ENCODE assay signal across 2 cellular contexts in the genomic region with DNA sequence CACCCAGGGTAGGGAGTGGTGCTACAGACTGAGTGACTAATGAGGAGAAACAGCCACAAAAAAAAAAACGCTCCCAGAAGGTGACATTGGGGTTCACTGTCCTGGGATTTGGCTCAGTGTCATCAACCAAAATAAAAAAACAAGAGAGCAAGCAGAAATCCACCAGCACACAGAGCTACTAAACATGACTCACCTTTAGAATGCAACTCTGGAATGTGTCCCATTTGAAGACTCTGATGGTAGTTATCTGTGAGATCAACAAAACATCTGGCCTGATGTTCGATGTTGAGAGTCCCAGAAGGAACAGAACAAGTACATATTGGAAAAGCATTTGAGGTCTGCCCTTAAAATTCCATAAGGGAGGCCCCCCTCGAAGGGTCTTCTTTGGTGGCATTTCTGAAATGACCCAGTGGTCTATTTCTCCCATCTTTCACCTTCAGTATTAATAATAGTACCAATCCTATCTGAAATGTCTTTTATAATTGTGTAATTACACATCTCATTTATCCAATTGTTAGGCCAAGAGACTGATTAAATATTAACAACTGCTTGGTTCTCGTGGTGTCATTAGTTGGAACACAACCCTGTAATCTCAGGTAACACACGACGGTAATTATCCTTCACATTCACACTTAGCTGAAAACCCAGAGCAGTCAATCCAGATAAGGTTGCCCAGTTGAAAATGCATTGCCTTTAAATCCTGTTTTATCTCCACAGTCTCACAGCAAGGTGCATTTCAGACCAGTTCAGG.
TF ChIP-seq lines count a peak whose summit lies in the region.

No MANE protein-coding gene starts in this region.

TF ChIP-seq in IMR-90, 13 proteins besides CTCF, POLR2A, EP300 and RAD21:
- TF ChIP-seq, protein P1, sequence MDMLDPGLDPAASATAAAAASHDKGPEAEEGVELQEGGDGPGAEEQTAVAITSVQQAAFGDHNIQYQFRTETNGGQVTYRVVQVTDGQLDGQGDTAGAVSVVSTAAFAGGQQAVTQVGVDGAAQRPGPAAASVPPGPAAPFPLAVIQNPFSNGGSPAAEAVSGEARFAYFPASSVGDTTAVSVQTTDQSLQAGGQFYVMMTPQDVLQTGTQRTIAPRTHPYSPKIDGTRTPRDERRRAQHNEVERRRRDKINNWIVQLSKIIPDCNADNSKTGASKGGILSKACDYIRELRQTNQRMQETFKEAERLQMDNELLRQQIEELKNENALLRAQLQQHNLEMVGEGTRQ (IDR thresholded peaks at IDR 0.05; ENCODE audit: low read depth, low read length) = no peak
- peak; percentile 24; the same call in 1 of the 2 replicates for TF ChIP-seq FOS (IDR thresholded peaks at IDR 0.05; ENCODE audit: low read depth, low read length)

TF ChIP-seq in K562, 482 proteins besides CTCF, POLR2A, EP300 and RAD21:
- TF ChIP-seq ZBED1 (IDR thresholded peaks at IDR 0.05) (no peak), MAFF (IDR thresholded peaks at IDR 0.05; ENCODE audit: low read length) (no peak), FOSL1 (tag; conservative IDR thresholded peaks at IDR 0.05) (peak; percentile 31; the same call in 1 of the 2 replicates)
- TF ChIP-seq, protein P2, sequence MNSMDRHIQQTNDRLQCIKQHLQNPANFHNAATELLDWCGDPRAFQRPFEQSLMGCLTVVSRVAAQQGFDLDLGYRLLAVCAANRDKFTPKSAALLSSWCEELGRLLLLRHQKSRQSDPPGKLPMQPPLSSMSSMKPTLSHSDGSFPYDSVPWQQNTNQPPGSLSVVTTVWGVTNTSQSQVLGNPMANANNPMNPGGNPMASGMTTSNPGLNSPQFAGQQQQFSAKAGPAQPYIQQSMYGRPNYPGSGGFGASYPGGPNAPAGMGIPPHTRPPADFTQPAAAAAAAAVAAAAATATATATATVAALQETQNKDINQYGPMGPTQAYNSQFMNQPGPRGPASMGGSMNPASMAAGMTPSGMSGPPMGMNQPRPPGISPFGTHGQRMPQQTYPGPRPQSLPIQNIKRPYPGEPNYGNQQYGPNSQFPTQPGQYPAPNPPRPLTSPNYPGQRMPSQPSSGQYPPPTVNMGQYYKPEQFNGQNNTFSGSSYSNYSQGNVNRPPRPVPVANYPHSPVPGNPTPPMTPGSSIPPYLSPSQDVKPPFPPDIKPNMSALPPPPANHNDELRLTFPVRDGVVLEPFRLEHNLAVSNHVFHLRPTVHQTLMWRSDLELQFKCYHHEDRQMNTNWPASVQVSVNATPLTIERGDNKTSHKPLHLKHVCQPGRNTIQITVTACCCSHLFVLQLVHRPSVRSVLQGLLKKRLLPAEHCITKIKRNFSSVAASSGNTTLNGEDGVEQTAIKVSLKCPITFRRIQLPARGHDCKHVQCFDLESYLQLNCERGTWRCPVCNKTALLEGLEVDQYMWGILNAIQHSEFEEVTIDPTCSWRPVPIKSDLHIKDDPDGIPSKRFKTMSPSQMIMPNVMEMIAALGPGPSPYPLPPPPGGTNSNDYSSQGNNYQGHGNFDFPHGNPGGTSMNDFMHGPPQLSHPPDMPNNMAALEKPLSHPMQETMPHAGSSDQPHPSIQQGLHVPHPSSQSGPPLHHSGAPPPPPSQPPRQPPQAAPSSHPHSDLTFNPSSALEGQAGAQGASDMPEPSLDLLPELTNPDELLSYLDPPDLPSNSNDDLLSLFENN (IDR thresholded peaks at IDR 0.05; ENCODE audit: low read depth in 2 of 2, low read length in 2 of 2) = no peak
- TF ChIP-seq, protein P3, sequence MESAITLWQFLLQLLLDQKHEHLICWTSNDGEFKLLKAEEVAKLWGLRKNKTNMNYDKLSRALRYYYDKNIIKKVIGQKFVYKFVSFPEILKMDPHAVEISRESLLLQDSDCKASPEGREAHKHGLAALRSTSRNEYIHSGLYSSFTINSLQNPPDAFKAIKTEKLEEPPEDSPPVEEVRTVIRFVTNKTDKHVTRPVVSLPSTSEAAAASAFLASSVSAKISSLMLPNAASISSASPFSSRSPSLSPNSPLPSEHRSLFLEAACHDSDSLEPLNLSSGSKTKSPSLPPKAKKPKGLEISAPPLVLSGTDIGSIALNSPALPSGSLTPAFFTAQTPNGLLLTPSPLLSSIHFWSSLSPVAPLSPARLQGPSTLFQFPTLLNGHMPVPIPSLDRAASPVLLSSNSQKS (CRISPR knock-in tag; IDR thresholded peaks at IDR 0.05) = no peak
